Comparison of ENCODE assay signal across 10 cellular contexts in genomic region chr1:66396212-66396890, GRCh38.
DNase-seq lines count a peak whose midpoint lies in the region; ATAC-seq and TF ChIP-seq lines count a peak whose summit lies in the region.
"Had no signal": no experiment of that assay in that cellular context is flagged by ENCODE, and none has a peak within 500 bp of the region (broad histone marks: within the 10 kb centered on the region; RNA-seq: fewer than 3 reads in every experiment).

No MANE protein-coding gene starts in this region.

- H3K27ac Mint-ChIP-seq in activated naive CD8-positive, alpha-beta T cell treated with anti-CD3 and anti-CD28 coated beads, Interleukin-2, amount 50 U/mL, for 24 hours = peak overlapping the region; percentile 16
- H3K27ac Mint-ChIP-seq in activated naive CD8-positive, alpha-beta T cell treated with anti-CD3 and anti-CD28 coated beads for 36 hours = no peak overlapping the region
- H3K27ac Mint-ChIP-seq in activated CD8-positive, alpha-beta memory T cell treated with anti-CD3 and anti-CD28 coated beads, Interleukin-2, amount 10 ng/mL, durations not matched to agents 7 days and 5 days = no peak overlapping the region
- H3K27ac Mint-ChIP-seq: T-helper 1 cell treated with Interleukin-12 subunit alpha and Interleukin-12 subunit beta and Interleukin-4 antibody, amounts not matched to agents 30 μg/mL and 1 μg/mL, for 36 hours had no signal

- no peak for TF ChIP-seq CTCF in SK-N-SH (IDR thresholded peaks at IDR 0.05)

- POLR2A ChIA-PET in SK-N-SH (lab: Yijun Ruan, JAX) = no interaction called here

- H3K4me2 ChIP-seq in SK-N-SH = no peak overlapping the region

- no peak overlapping the region for H2AFZ ChIP-seq in SK-N-SH (ENCODE audit: low read depth)

- no peaks in the 10 kb centered on the region for H3K9me3 ChIP-seq in stomach smooth muscle (ENCODE audit: control insufficient read depth in 2 of 2, low read length in 2 of 2)
- no peaks in the 10 kb centered on the region for H3K9me3 ChIP-seq in SK-N-SH

- peaks cover 1% of the 10 kb centered on the region for H3K36me3 Mint-ChIP-seq in activated naive CD8-positive, alpha-beta T cell treated with anti-CD3 and anti-CD28 coated beads, Interleukin-2, amount 50 U/mL, for 24 hours (ENCODE audit: low read depth)
- no peaks in the 10 kb centered on the region for H3K36me3 Mint-ChIP-seq in activated naive CD8-positive, alpha-beta T cell treated with anti-CD3 and anti-CD28 coated beads for 36 hours
- peaks cover 2% of the 10 kb centered on the region for H3K36me3 Mint-ChIP-seq in activated CD8-positive, alpha-beta memory T cell treated with anti-CD3 and anti-CD28 coated beads, Interleukin-2, amount 10 ng/mL, durations not matched to agents 7 days and 5 days

- peaks cover 1% of the 10 kb centered on the region for H3K27me3 Mint-ChIP-seq in activated naive CD8-positive, alpha-beta T cell treated with anti-CD3 and anti-CD28 coated beads, Interleukin-2, amount 50 U/mL, for 24 hours
- H3K27me3 Mint-ChIP-seq in activated naive CD8-positive, alpha-beta T cell treated with anti-CD3 and anti-CD28 coated beads for 36 hours = no peaks in the 10 kb centered on the region
- no peaks in the 10 kb centered on the region for H3K27me3 Mint-ChIP-seq in activated CD8-positive, alpha-beta memory T cell treated with anti-CD3 and anti-CD28 coated beads, Interleukin-2, amount 10 ng/mL, durations not matched to agents 7 days and 5 days

- H4K20me1 ChIP-seq in SK-N-SH (ENCODE audit: insufficient read depth) = no peaks in the 10 kb centered on the region

- H3F3A ChIP-seq in SK-N-SH (replicated peaks; ENCODE audit: insufficient read depth) = no peaks in the 10 kb centered on the region

- TF ChIP-seq EP300 in SK-N-SH (IDR thresholded peaks at IDR 0.05; ENCODE audit: borderline replicate concordance in 1 of 2, low read depth in 1 of 2, low read length in 1 of 2) = no peak

- WGBS in SK-N-SH (ENCODE audit: low lambda C conversion rate) = 74% methylated on average over 7 of the region's 7 CpGs

- TF ChIP-seq RAD21 in SK-N-SH (IDR thresholded peaks at IDR 0.05; ENCODE audit: low read length) = no peak

- CTCF ChIA-PET in SK-N-SH (lab: Yijun Ruan, JAX) = interaction anchor here (0.7 to 1.2 kb wide), 2 partner anchors 50 to 1250 kb away, joined by 3 read pairs; no protein-coding TSS in a partner anchor
- CTCF ChIA-PET in activated CD8-positive, alpha-beta memory T cell treated with anti-CD3 and anti-CD28 coated beads, Interleukin-2, amount 10 ng/mL, durations not matched to agents 7 days and 5 days (lab: Charles Lee) = interaction anchor here (1.1 kb wide), 1 partner anchor 53 kb away, joined by 3 read pairs; no protein-coding TSS in a partner anchor

- no peaks in the 10 kb centered on the region for H3K9me2 ChIP-seq in SK-N-SH

- H3K4me3 ChIP-seq in stomach smooth muscle (ENCODE audit: low read length in 2 of 2) (no peak overlapping the region), SK-N-SH (ENCODE audit: low read depth in 2 of 2, low read length in 1 of 2) (no peak overlapping the region)
- H3K4me3 ChIP-seq: cardiac muscle cell had no signal

- H3K9ac ChIP-seq in stomach smooth muscle (ENCODE audit: low read length in 2 of 2) (no peak overlapping the region), SK-N-SH (no peak overlapping the region)

- no peak overlapping the region for H3K4me3 Mint-ChIP-seq in activated naive CD8-positive, alpha-beta T cell treated with anti-CD3 and anti-CD28 coated beads, Interleukin-2, amount 50 U/mL, for 24 hours
- no peak overlapping the region for H3K4me3 Mint-ChIP-seq in activated naive CD8-positive, alpha-beta T cell treated with anti-CD3 and anti-CD28 coated beads for 36 hours
- no peak overlapping the region for H3K4me3 Mint-ChIP-seq in activated CD8-positive, alpha-beta memory T cell treated with anti-CD3 and anti-CD28 coated beads, Interleukin-2, amount 10 ng/mL, durations not matched to agents 7 days and 5 days
- H3K4me3 Mint-ChIP-seq: T-helper 1 cell treated with Interleukin-12 subunit alpha and Interleukin-12 subunit beta and Interleukin-4 antibody, amounts not matched to agents 30 μg/mL and 1 μg/mL, for 36 hours had no signal

- H3K4me1 ChIP-seq in stomach smooth muscle (ENCODE audit: control insufficient read depth, insufficient read depth, low read length) (peaks cover 5% of the 10 kb centered on the region), SK-N-SH (ENCODE audit: control insufficient read depth in 1 of 2, insufficient read depth in 2 of 2, low read depth in 1 of 2, low read length in 1 of 2) (no peaks in the 10 kb centered on the region; a peak in 1 of 4 replicates)

- H3K36me3 ChIP-seq in stomach smooth muscle (ENCODE audit: control insufficient read depth in 2 of 2, insufficient read depth in 2 of 2, low read length in 2 of 2) = no peaks in the 10 kb centered on the region
- H3K36me3 ChIP-seq in SK-N-SH (replicated peaks in 1 of 2; ENCODE audit: control insufficient read depth in 1 of 2, insufficient read depth in 2 of 2, low read length in 1 of 2) = no peaks in the 10 kb centered on the region
- H3K36me3 ChIP-seq: cardiac muscle cell had no signal

- peak; percentile 69 for ATAC-seq in activated naive CD8-positive, alpha-beta T cell treated with anti-CD3 and anti-CD28 coated beads, Interleukin-2, amount 50 U/mL, for 24 hours
- ATAC-seq in HG02885 (IDR thresholded peaks at IDR 0.05; ENCODE audit: poor library complexity, unreplicated experiment) = peak; percentile 60
- ATAC-seq in activated CD8-positive, alpha-beta memory T cell treated with anti-CD3 and anti-CD28 coated beads, Interleukin-2, amount 10 ng/mL, durations not matched to agents 7 days and 5 days = no peak

- no peak for DNase-seq in activated naive CD8-positive, alpha-beta T cell treated with anti-CD3 and anti-CD28 coated beads, Interleukin-2, amount 50 U/mL, for 24 hours
- no peak for DNase-seq in activated naive CD8-positive, alpha-beta T cell treated with anti-CD3 and anti-CD28 coated beads for 36 hours
- peak; percentile 32 for DNase-seq in NOMO-1 treated with dmso at 0.1 percent for 144 hours (lab: John Stamatoyannopoulos, UW; ENCODE audit: unreplicated experiment)
- DNase-seq in SK-N-SH = no peak
- no peak for DNase-seq in hypothalamus (lab: John Stamatoyannopoulos, UW)
- DNase-seq in activated CD8-positive, alpha-beta memory T cell treated with anti-CD3 and anti-CD28 coated beads, Interleukin-2, amount 10 ng/mL, durations not matched to agents 7 days and 5 days = no peak

- H3K9me3 Mint-ChIP-seq in activated naive CD8-positive, alpha-beta T cell treated with anti-CD3 and anti-CD28 coated beads, Interleukin-2, amount 50 U/mL, for 24 hours = no peaks in the 10 kb centered on the region
- H3K9me3 Mint-ChIP-seq in activated naive CD8-positive, alpha-beta T cell treated with anti-CD3 and anti-CD28 coated beads for 36 hours = peaks cover 2% of the 10 kb centered on the region
- H3K9me3 Mint-ChIP-seq in activated CD8-positive, alpha-beta memory T cell treated with anti-CD3 and anti-CD28 coated beads, Interleukin-2, amount 10 ng/mL, durations not matched to agents 7 days and 5 days (ENCODE audit: low read depth) = no peaks in the 10 kb centered on the region

- H3K4me1 Mint-ChIP-seq in activated naive CD8-positive, alpha-beta T cell treated with anti-CD3 and anti-CD28 coated beads, Interleukin-2, amount 50 U/mL, for 24 hours = peaks cover 49% of the 10 kb centered on the region
- peaks cover 23% of the 10 kb centered on the region for H3K4me1 Mint-ChIP-seq in activated naive CD8-positive, alpha-beta T cell treated with anti-CD3 and anti-CD28 coated beads for 36 hours
- H3K4me1 Mint-ChIP-seq in activated CD8-positive, alpha-beta memory T cell treated with anti-CD3 and anti-CD28 coated beads, Interleukin-2, amount 10 ng/mL, durations not matched to agents 7 days and 5 days = peaks cover 34% of the 10 kb centered on the region

- H3K27ac ChIP-seq in stomach smooth muscle (ENCODE audit: low read length) (peak overlapping the region; percentile 41), SK-N-SH (ENCODE audit: low read depth in 2 of 2, low read length in 1 of 2) (no peak overlapping the region)
- H3K27ac ChIP-seq: cardiac muscle cell had no signal

- no peaks in the 10 kb centered on the region for H3K27me3 ChIP-seq in stomach smooth muscle (ENCODE audit: control insufficient read depth in 1 of 2, insufficient read depth in 2 of 2, low read length in 2 of 2)
- no peaks in the 10 kb centered on the region for H3K27me3 ChIP-seq in SK-N-SH (ENCODE audit: insufficient read depth)
- H3K27me3 ChIP-seq: cardiac muscle cell had no signal

- H3K79me2 ChIP-seq in SK-N-SH (ENCODE audit: insufficient read depth) = no peaks in the 10 kb centered on the region

TF ChIP-seq in SK-N-SH, 30 proteins besides CTCF, POLR2A, EP300 and RAD21 (continues in another document):
- no peak for TF ChIP-seq JUND (IDR thresholded peaks at IDR 0.05)
- TF ChIP-seq, protein P1, sequence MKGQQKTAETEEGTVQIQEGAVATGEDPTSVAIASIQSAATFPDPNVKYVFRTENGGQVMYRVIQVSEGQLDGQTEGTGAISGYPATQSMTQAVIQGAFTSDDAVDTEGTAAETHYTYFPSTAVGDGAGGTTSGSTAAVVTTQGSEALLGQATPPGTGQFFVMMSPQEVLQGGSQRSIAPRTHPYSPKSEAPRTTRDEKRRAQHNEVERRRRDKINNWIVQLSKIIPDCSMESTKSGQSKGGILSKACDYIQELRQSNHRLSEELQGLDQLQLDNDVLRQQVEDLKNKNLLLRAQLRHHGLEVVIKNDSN (IDR thresholded peaks at IDR 0.05; ENCODE audit: borderline replicate concordance, low read depth) = no peak
- TF ChIP-seq ELF1 (IDR thresholded peaks at IDR 0.05) = no peak
- TF ChIP-seq FOXJ3 (CRISPR knock-in tag; IDR thresholded peaks at IDR 0.05) = no peak
- TF ChIP-seq EZH2phosphoT487 (IDR thresholded peaks at IDR 0.05; ENCODE audit: borderline replicate concordance, low read depth) = no peak
- TF ChIP-seq, protein P2, sequence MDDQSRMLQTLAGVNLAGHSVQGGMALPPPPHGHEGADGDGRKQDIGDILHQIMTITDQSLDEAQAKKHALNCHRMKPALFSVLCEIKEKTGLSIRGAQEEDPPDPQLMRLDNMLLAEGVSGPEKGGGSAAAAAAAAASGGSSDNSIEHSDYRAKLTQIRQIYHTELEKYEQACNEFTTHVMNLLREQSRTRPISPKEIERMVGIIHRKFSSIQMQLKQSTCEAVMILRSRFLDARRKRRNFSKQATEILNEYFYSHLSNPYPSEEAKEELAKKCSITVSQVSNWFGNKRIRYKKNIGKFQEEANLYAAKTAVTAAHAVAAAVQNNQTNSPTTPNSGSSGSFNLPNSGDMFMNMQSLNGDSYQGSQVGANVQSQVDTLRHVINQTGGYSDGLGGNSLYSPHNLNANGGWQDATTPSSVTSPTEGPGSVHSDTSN (IDR thresholded peaks at IDR 0.05) = no peak
- no peak for TF ChIP-seq TCF12 (IDR thresholded peaks at IDR 0.05)
- no peak for TF ChIP-seq SMC3 (IDR thresholded peaks at IDR 0.05; ENCODE audit: low read depth, low read length)
- TF ChIP-seq MEF2A (IDR thresholded peaks at IDR 0.05; ENCODE audit: borderline replicate concordance, low read depth) = no peak
- TF ChIP-seq MXI1 (IDR thresholded peaks at IDR 0.05; ENCODE audit: low read depth, low read length) = no peak
- TF ChIP-seq RFX5 (IDR thresholded peaks at IDR 0.05; ENCODE audit: low read length) = no peak
- no peak for TF ChIP-seq TEAD4 (IDR thresholded peaks at IDR 0.05; ENCODE audit: borderline replicate concordance, insufficient read depth)
- TF ChIP-seq RXRA (IDR thresholded peaks at IDR 0.05; ENCODE audit: borderline replicate concordance, low read depth) = no peak
